31 cellular contexts compared by ENCODE assay signal in the genomic region with DNA sequence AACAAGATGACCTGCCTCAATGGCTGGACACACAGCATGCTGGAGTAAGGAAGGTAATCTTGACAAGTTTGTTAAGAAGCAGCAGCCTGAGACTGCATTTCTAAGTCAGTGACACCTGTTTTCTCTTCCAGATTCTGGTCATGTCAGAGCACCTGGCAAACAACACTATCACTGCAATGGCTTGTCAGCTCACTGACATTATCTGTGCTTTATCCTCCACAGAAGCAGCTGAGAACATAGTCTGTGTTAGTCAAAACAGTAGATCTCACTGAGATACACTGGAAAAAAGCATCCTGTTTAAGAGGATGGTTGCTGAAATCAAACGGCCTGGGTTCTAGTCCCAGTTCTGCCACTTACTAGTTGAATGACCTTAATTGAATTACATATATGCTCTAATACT.
"Had no signal": no experiment of that assay in that cellular context is flagged by ENCODE, and none has a peak within 500 bp of the region (broad histone marks: within the 10 kb centered on the region; RNA-seq: fewer than 3 reads in every experiment).

No MANE protein-coding gene starts in this region.

- H3K4me3 Mint-ChIP-seq: T-helper 1 cell treated with Interleukin-12 subunit alpha and Interleukin-12 subunit beta and Interleukin-4 antibody, amounts not matched to agents 30 μg/mL and 1 μg/mL, for 36 hours had no signal

- H3K4me3 ChIP-seq: PC-9, SJCRH30 had no signal

- H3K27me3 ChIP-seq: SJCRH30 had no signal

- FAIRE-seq: RCC 7860 had no signal

- H3K9me3 ChIP-seq: SJCRH30 had no signal

- H3K4me2 ChIP-seq: KMS-11, PC-9 had no signal

- H3K27ac Mint-ChIP-seq: T-helper 1 cell treated with Interleukin-12 subunit alpha and Interleukin-12 subunit beta and Interleukin-4 antibody, amounts not matched to agents 30 μg/mL and 1 μg/mL, for 36 hours had no signal

- H3K4me1 ChIP-seq: SJCRH30 had no signal

- ATAC-seq: Panc1, Right ventricle myocardium inferior had no signal

- H3K9ac ChIP-seq: KMS-11 had no signal

- H3K27ac ChIP-seq: KMS-11, PC-9, RWPE1, SJCRH30 had no signal

- H3K36me3 ChIP-seq: SJCRH30 had no signal

- H2AFZ ChIP-seq: PC-9 had no signal

- DNase-seq: Karpas-422, MM.1S, MV-4-11, NCI-H1092, NCI-H1105, NCI-H1417 treated with DMSO at 0.1 percent for 48 hours, NCI-H1436 treated with DMSO at 0.1 percent for 48 hours, NCI-H1694 treated with DMSO at 0.1 percent for 48 hours, NCI-H187 treated with DMSO at 0.1 percent for 48 hours, NCI-H2029, NCI-H2081, NCI-H2171 treated with DMSO at 0.1 percent for 48 hours, NCI-H2227 treated with DMSO at 0.1 percent for 48 hours, NCI-H345, NCI-H446, NCI-H510A treated with DMSO at 0.1 percent for 48 hours, NCI-H524 treated with DMSO at 0.1 percent for 48 hours, NCI-H526 treated with DMSO at 0.1 percent for 48 hours, NCI-H774, PC-9, SHP77, SIG-M5, SJCRH30, SW 1271, T-helper 1 cell had no signal
